ENCODE assay signal across 21 cellular contexts in the genomic region with DNA sequence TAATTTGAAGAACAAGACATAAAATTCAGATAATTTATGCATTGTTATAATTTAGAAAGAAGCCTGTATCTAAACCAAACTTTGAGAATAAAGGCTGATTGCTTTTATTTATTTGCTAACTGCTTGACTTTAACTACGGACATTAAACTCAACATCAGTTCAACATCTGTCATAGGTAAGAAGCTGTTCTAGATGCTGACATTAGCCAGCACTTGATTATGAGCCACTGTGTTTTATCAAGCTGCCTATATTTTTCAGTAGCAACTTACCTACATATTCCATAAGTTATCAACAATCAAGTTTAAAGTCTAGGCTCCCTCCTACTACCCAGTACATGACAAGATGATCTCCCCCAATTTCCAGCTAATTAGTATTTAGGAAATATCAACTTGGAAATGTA.
"Had no signal": no experiment of that assay in that cellular context is flagged by ENCODE, and none has a peak within 500 bp of the region (broad histone marks: within the 10 kb centered on the region; RNA-seq: fewer than 3 reads in every experiment).

No MANE protein-coding gene starts in this region.

- ATAC-seq: K562 had no signal

- H3K27ac Mint-ChIP-seq: IgD-negative memory B cell had no signal

- DNase-seq: MV-4-11, NCI-H1048, NCI-H1105, NCI-H1417, NCI-H1436 treated with DMSO at 0.1 percent for 48 hours, NCI-H1694, NCI-H187 treated with DMSO at 0.1 percent for 48 hours, NCI-H2029 treated with DMSO at 0.1 percent for 48 hours, NCI-H2227 treated with DMSO at 0.1 percent for 48 hours, NCI-H524, NCI-H526 treated with DMSO at 0.1 percent for 48 hours, NCI-H748 treated with DMSO at 0.1 percent for 48 hours, Right ventricle myocardium superior, RPMI8226, SIG-M5 had no signal

- H3K27ac ChIP-seq: HL-60, KMS-11, SJSA1, SK-N-MC had no signal

- H3K4me3 ChIP-seq: K562, SJSA1, SK-N-MC had no signal

- H3K9ac ChIP-seq: KMS-11 had no signal

- H3K27me3 Mint-ChIP-seq: IgD-negative memory B cell had no signal

- H3K4me2 ChIP-seq: KMS-11 had no signal

- H3K9me3 ChIP-seq: SJSA1 had no signal

- H3K9me3 Mint-ChIP-seq: IgD-negative memory B cell had no signal

- H3K4me1 ChIP-seq: SJSA1 had no signal

- H3K27me3 ChIP-seq: SJSA1 had no signal
